21 cellular contexts compared by ENCODE assay signal in the genomic region with DNA sequence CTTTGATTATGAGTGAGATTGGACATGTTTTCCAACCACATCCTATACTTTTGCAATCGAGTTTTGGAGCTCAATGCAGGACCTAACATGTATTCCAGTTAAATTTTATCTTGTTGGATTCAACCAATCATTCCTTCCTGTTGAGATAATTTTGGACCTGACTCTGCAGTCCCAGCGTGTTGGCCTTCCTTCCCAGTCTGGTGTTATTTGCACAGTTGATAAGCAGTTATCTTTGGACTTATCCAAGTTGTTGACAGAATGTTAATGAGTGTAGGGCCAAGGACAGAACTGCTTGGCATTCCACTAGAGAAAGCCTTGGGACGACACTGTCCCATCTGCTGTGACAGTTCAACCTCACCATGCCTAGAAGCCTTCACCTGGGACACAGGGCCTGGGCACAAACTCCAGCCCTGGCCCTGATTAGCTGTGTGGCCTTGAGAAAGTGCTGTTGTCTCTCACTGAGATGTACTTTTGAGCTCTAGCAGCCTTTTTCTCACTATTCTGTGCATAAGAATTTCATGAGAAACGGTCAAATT.
DNase-seq lines count a peak whose midpoint lies in the region; ATAC-seq, FAIRE-seq and TF ChIP-seq lines count a peak whose summit lies in the region.
"Had no signal": no experiment of that assay in that cellular context is flagged by ENCODE, and none has a peak within 500 bp of the region (broad histone marks: within the 10 kb centered on the region; RNA-seq: fewer than 3 reads in every experiment).

No MANE protein-coding gene starts in this region.

- no peak overlapping the region for H3K9ac ChIP-seq in HUES48 (ENCODE audit: low read depth, low read length)
- no peak overlapping the region for H3K9ac ChIP-seq in endodermal cell (ENCODE audit: extremely low read depth, low read length, poor library complexity, severe bottlenecking)

- no peak overlapping the region for H3K4me3 Mint-ChIP-seq in endodermal cell
- H3K4me3 Mint-ChIP-seq in activated naive CD8-positive, alpha-beta T cell treated with anti-CD3 and anti-CD28 coated beads for 36 hours = no peak overlapping the region
- H3K4me3 Mint-ChIP-seq: activated naive CD8-positive, alpha-beta T cell treated with anti-CD3 and anti-CD28 coated beads, Interleukin-2, amount 10 ng/mL, durations not matched to agents 7 days and 5 days; central memory CD8-positive, alpha-beta T cell; HFFc6; immature natural killer cell; stimulated activated naive B cell treated with anti-CD40 and anti-IgM and Interleukin-4, amounts not matched to agents 10 μg/mL and 1 μg/mL and 100 μg/mL, for 72 hours had no signal

- H3K4me1 Mint-ChIP-seq in endodermal cell = peaks cover 59% of the 10 kb centered on the region
- H3K4me1 Mint-ChIP-seq in activated naive CD8-positive, alpha-beta T cell treated with anti-CD3 and anti-CD28 coated beads for 36 hours = no peaks in the 10 kb centered on the region
- H3K4me1 Mint-ChIP-seq: activated naive CD8-positive, alpha-beta T cell treated with anti-CD3 and anti-CD28 coated beads, Interleukin-2, amount 10 ng/mL, durations not matched to agents 7 days and 5 days had no signal

- TF ChIP-seq CTCF in endodermal cell (conservative IDR thresholded peaks at IDR 0.05) = no peak

- H3K9me3 ChIP-seq in HUES48 (ENCODE audit: control insufficient read depth, insufficient read depth, low read length) = no peaks in the 10 kb centered on the region
- H3K9me3 ChIP-seq in endodermal cell (ENCODE audit: control insufficient read depth, low read length) = no peaks in the 10 kb centered on the region
- no peaks in the 10 kb centered on the region for H3K9me3 ChIP-seq in small intestine (ENCODE audit: control insufficient read depth, low read depth)

- 76 to 84% methylated on average over 2 to 4 of the region's 4 CpGs for WGBS in endodermal cell (ENCODE audit: insufficient coverage in 1 of 2, insufficient read length in 1 of 2), 2 experiments
- WGBS in small intestine, 3 donors = 11 to 47% (median 28%) methylated on average over 4 of the region's 4 CpGs

- peak overlapping the region; percentile 37 for H3K27ac Mint-ChIP-seq in endodermal cell
- H3K27ac Mint-ChIP-seq in activated naive CD8-positive, alpha-beta T cell treated with anti-CD3 and anti-CD28 coated beads for 36 hours = no peak overlapping the region
- H3K27ac Mint-ChIP-seq: activated naive CD8-positive, alpha-beta T cell treated with anti-CD3 and anti-CD28 coated beads, Interleukin-2, amount 10 ng/mL, durations not matched to agents 7 days and 5 days; HFFc6; immature natural killer cell; stimulated activated naive B cell treated with anti-CD40 and anti-IgM and Interleukin-4, amounts not matched to agents 10 μg/mL and 1 μg/mL and 100 μg/mL, for 72 hours had no signal

- H3K4me1 ChIP-seq in HUES48 (ENCODE audit: control insufficient read depth, insufficient read depth, low read length) = peaks cover 9% of the 10 kb centered on the region
- peaks cover 37% of the 10 kb centered on the region for H3K4me1 ChIP-seq in endodermal cell (ENCODE audit: control insufficient read depth, insufficient read depth, low read length)
- H3K4me1 ChIP-seq in small intestine (ENCODE audit: control insufficient read depth in 2 of 2, insufficient read depth in 1 of 2, low read depth in 1 of 2, low read length in 1 of 2) = peaks cover 0 to 2% of the 10 kb centered on the region in 2 donors

- no peak for FAIRE-seq in small intestine (lab: Jason Lieb, UNC)
- FAIRE-seq in GM19239 (lab: Jason Lieb, UNC) = no peak

- no peak for DNase-seq in endodermal cell
- peak; percentile 84 for DNase-seq in left lobe of liver (ENCODE audit: low spot score)
- peak; percentile 95 for DNase-seq in small intestine
- no peak for DNase-seq in LoVo (ENCODE audit: low spot score)
- DNase-seq in activated naive CD8-positive, alpha-beta T cell treated with anti-CD3 and anti-CD28 coated beads for 36 hours = no peak
- no peak for DNase-seq in GM19239 (ENCODE audit: insufficient read length, low spot score)
- DNase-seq: activated CD4-positive, alpha-beta T cell treated with anti-CD3 and anti-CD28 coated beads, Interleukin-2, amount 50 U/mL, for 4 hours; activated naive CD8-positive, alpha-beta T cell treated with anti-CD3 and anti-CD28 coated beads, Interleukin-2, amount 10 ng/mL, durations not matched to agents 7 days and 5 days; activated T-cell treated with anti-CD3 and anti-CD28 coated beads, Interleukin-2, amount 50 U/mL, for 48 hours; CD8-positive, alpha-beta memory T cell; HFFc6; immature natural killer cell; NCI-H1048; NCI-H2081 treated with DMSO at 0.1 percent for 48 hours; NCI-H69; occipital lobe; stimulated activated naive B cell treated with anti-CD40 and anti-IgM and Interleukin-4, amounts not matched to agents 10 μg/mL and 1 μg/mL and 100 μg/mL, for 72 hours had no signal

- H3K36me3 Mint-ChIP-seq in endodermal cell (ENCODE audit: low read depth) = no peaks in the 10 kb centered on the region
- H3K36me3 Mint-ChIP-seq in activated naive CD8-positive, alpha-beta T cell treated with anti-CD3 and anti-CD28 coated beads for 36 hours = no peaks in the 10 kb centered on the region
- H3K36me3 Mint-ChIP-seq: activated naive CD8-positive, alpha-beta T cell treated with anti-CD3 and anti-CD28 coated beads, Interleukin-2, amount 10 ng/mL, durations not matched to agents 7 days and 5 days; CD8-positive, alpha-beta memory T cell; immature natural killer cell; stimulated activated naive B cell treated with anti-CD40 and anti-IgM and Interleukin-4, amounts not matched to agents 10 μg/mL and 1 μg/mL and 100 μg/mL, for 72 hours had no signal

- no peaks in the 10 kb centered on the region for H3K27me3 Mint-ChIP-seq in endodermal cell (ENCODE audit: insufficient read depth)
- no peaks in the 10 kb centered on the region for H3K27me3 Mint-ChIP-seq in activated naive CD8-positive, alpha-beta T cell treated with anti-CD3 and anti-CD28 coated beads for 36 hours

- H3K27me3 ChIP-seq in HUES48 (ENCODE audit: control insufficient read depth, insufficient read depth, low read length) (no peaks in the 10 kb centered on the region), endodermal cell (ENCODE audit: control insufficient read depth, insufficient read depth, low read length, poor library complexity, severe bottlenecking) (no peaks in the 10 kb centered on the region), small intestine (ENCODE audit: control insufficient read depth in 2 of 2, insufficient read depth in 2 of 2, low read length in 2 of 2) (no peaks in the 10 kb centered on the region)

- no peaks in the 10 kb centered on the region for H3K36me3 ChIP-seq in HUES48 (ENCODE audit: control insufficient read depth, insufficient read depth, low read length)
- H3K36me3 ChIP-seq in endodermal cell (ENCODE audit: control insufficient read depth, insufficient read depth, low read length) = no peaks in the 10 kb centered on the region
- no peaks in the 10 kb centered on the region for H3K36me3 ChIP-seq in small intestine (ENCODE audit: control insufficient read depth in 2 of 2, insufficient read depth in 2 of 2, low read length in 2 of 2)

- H3K27ac ChIP-seq in HUES48 (ENCODE audit: low read depth, low read length) (peak overlapping the region; percentile 72), endodermal cell (ENCODE audit: low read depth, low read length) (no peak overlapping the region), small intestine (ENCODE audit: low read depth in 1 of 2, low read length in 1 of 2) (peak overlapping the region; percentile 71 to 90)

- ATAC-seq in left lobe of liver = peak; percentile 69
- ATAC-seq in GM19328 (IDR thresholded peaks at IDR 0.05; ENCODE audit: unreplicated experiment) = no peak
- ATAC-seq: stimulated activated naive B cell treated with anti-CD40 and anti-IgM and Interleukin-4, amounts not matched to agents 10 μg/mL and 1 μg/mL and 100 μg/mL, for 72 hours had no signal

- no peak overlapping the region for H3K4me3 ChIP-seq in HUES48 (ENCODE audit: low read depth, low read length)
- H3K4me3 ChIP-seq in endodermal cell (ENCODE audit: low read length) = no peak overlapping the region
- H3K4me3 ChIP-seq in small intestine (ENCODE audit: low read depth in 1 of 2, low read length in 2 of 2) = no peak overlapping the region
- H3K4me3 ChIP-seq: smooth muscle cell had no signal

- H3K9me3 Mint-ChIP-seq in endodermal cell = no peaks in the 10 kb centered on the region
- no peaks in the 10 kb centered on the region for H3K9me3 Mint-ChIP-seq in activated naive CD8-positive, alpha-beta T cell treated with anti-CD3 and anti-CD28 coated beads for 36 hours
- H3K9me3 Mint-ChIP-seq: activated naive CD8-positive, alpha-beta T cell treated with anti-CD3 and anti-CD28 coated beads, Interleukin-2, amount 10 ng/mL, durations not matched to agents 7 days and 5 days; CD8-positive, alpha-beta memory T cell; central memory CD8-positive, alpha-beta T cell; HFFc6; immature natural killer cell; stimulated activated naive B cell treated with anti-CD40 and anti-IgM and Interleukin-4, amounts not matched to agents 10 μg/mL and 1 μg/mL and 100 μg/mL, for 72 hours had no signal

Comparison
In these comparisons a context has a peak if more than half of its experiments do, and no peak if none do; other contexts are left out.
1. DNase-seq: peak in left lobe of liver (single experiment) and small intestine (single experiment); none in endodermal cell (single experiment), LoVo (single experiment), activated naive CD8-positive, alpha-beta T cell treated with anti-CD3 and anti-CD28 coated beads for 36 hours (single experiment) and GM19239 (single experiment).